Comparison of ENCODE assay signal across 30 cellular contexts in genomic region chr15:98583758-98584157, GRCh38.
"Had no signal": no experiment of that assay in that cellular context is flagged by ENCODE, and none has a peak within 500 bp of the region (broad histone marks: within the 10 kb centered on the region; RNA-seq: fewer than 3 reads in every experiment).

No MANE protein-coding gene starts in this region.

- H3K4me1 ChIP-seq: colonic mucosa, left lung, parathyroid adenoma had no signal

- ATAC-seq: activated CD4-positive, alpha-beta T cell treated with anti-CD3 and anti-CD28 coated beads for 36 hours; activated T-cell treated with anti-CD3 and anti-CD28 coated beads, Interleukin-2, amount 50 U/mL, for 4 hours; effector memory CD8-positive, alpha-beta T cell; esophagus mucosa; left lung; sciatic nerve; stimulated activated effector memory CD8-positive, alpha-beta T cell treated with anti-CD3 and anti-CD28 coated beads, Interleukin-12 subunit alpha, Interleukin-12 subunit beta, amount 100 ng/mL, for 72 hours; stimulated activated naive CD8-positive, alpha-beta T cell treated with anti-CD3 and anti-CD28 coated beads, Interleukin-15, amount 100 ng/mL, for 72 hours had no signal

- DNase-seq: activated B cell treated with CpG ODN at 0.5 μM for 24 hours; activated CD4-positive, alpha-beta T cell treated with anti-CD3 and anti-CD28 coated beads for 36 hours; activated CD4-positive, alpha-beta T cell treated with anti-CD3 and anti-CD28 coated beads, Interleukin-2, amount 50 U/mL, for 4 hours; activated CD8-positive, alpha-beta memory T cell treated with anti-CD3 and anti-CD28 coated beads for 24 hours; activated CD8-positive, alpha-beta memory T cell treated with anti-CD3 and anti-CD28 coated beads, Interleukin-2, amount 50 U/mL, for 4 hours; activated naive CD4-positive, alpha-beta T cell treated with anti-CD3 and anti-CD28 coated beads for 36 hours; activated naive CD8-positive, alpha-beta T cell treated with anti-CD3 and anti-CD28 coated beads, Interleukin-2, amount 10 ng/mL, durations not matched to agents 7 days and 5 days; activated T-cell treated with anti-CD3 and anti-CD28 coated beads, Interleukin-2, amount 50 U/mL, for 4 hours; amniotic stem cell; colonic mucosa; dorsolateral prefrontal cortex; effector memory CD8-positive, alpha-beta T cell; foreskin melanocyte; glutamatergic neuron; immature natural killer cell; left lung; naive B cell; nucleus accumbens; small intestine; stimulated activated CD4-positive, alpha-beta T cell treated with anti-CD3 and anti-CD28 coated beads, Interleukin-2, amount 100 ng/mL, for 24 hours; stimulated activated naive CD8-positive, alpha-beta T cell treated with anti-CD3 and anti-CD28 coated beads, Interleukin-15, amount 100 ng/mL, for 72 hours; tibial artery had no signal

- H3K27ac ChIP-seq: colonic mucosa, dorsolateral prefrontal cortex, hepatocyte, left lung, parathyroid adenoma, tibial artery had no signal

- H3K4me3 ChIP-seq: colonic mucosa, dorsolateral prefrontal cortex, hepatocyte, left lung, lung, tibial artery had no signal

- FAIRE-seq: bronchial epithelial cell, endothelial cell of umbilical vein, small intestine had no signal

- H3K36me3 ChIP-seq: colonic mucosa, left lung, tibial artery had no signal

- H3K9me3 ChIP-seq: colonic mucosa, left lung had no signal
